Comparison of ENCODE assay signal across 8 cellular contexts in genomic region chr1:117060441-117061317, GRCh38. TPM values are rescaled to one million over a fixed set of nuclear protein-coding genes. Genes with fewer than 3 reads are reported as not detected.
DNase-seq lines count a peak whose midpoint lies in the region; ATAC-seq, FAIRE-seq and TF ChIP-seq lines count a peak whose summit lies in the region.

No MANE protein-coding gene starts in this region.

- no peak for TF ChIP-seq CTCF in AG04450 (IDR thresholded peaks at IDR 0.05; ENCODE audit: low read depth, low read length)
- no peak for TF ChIP-seq CTCF in bronchial epithelial cell (IDR thresholded peaks at IDR 0.05; ENCODE audit: insufficient read depth, low read length, severe bottlenecking)
- no peak for TF ChIP-seq CTCF in testis (IDR thresholded peaks at IDR 0.05)

- 12 to 18% methylated on average over 41 to 42 of the region's 42 CpGs for WGBS in testis, 2 donors

- POLR2A ChIA-PET in AG04450 (lab: Yijun Ruan, JAX) = interaction anchor here (0.6 to 1.6 kb wide), 2 partner anchors 32 to 323 kb away, joined by 3 to 7 read pairs; no protein-coding TSS in a partner anchor

- ATAC-seq in HG02610 (IDR thresholded peaks at IDR 0.05; ENCODE audit: unreplicated experiment) = peak; percentile 8
- peak; percentile 61 for ATAC-seq in left lobe of liver

- no peaks in the 10 kb centered on the region for H3K27me3 ChIP-seq in AG04450 (ENCODE audit: control insufficient read depth, insufficient read depth, low read length)
- no peaks in the 10 kb centered on the region for H3K27me3 ChIP-seq in bronchial epithelial cell (ENCODE audit: control insufficient read depth, insufficient read depth, low read length)
- no peaks in the 10 kb centered on the region for H3K27me3 ChIP-seq in testis

- in situ Hi-C loops in G401 (cut with HindIII; ENCODE audit: low sequenced_read_pairs) = no loop called here

- no peak for TF ChIP-seq POLR2A in testis (IDR thresholded peaks at IDR 0.05)

- H3K9me3 ChIP-seq in AG04450 (ENCODE audit: control insufficient read depth, insufficient read depth, low read length) (no peaks in the 10 kb centered on the region), testis (no peaks in the 10 kb centered on the region)

- no peak for DNase-seq in AG04450 (ENCODE audit: low read depth, low spot score)
- DNase-seq in G401 (ENCODE audit: low spot score) = peak; percentile 32
- peak; percentile 39 to 78 for DNase-seq in NCI-H526 (lab: John Stamatoyannopoulos, UW)
- peak; percentile 64 for DNase-seq in bronchial epithelial cell (ENCODE audit: low read depth)
- no peak for DNase-seq in left lobe of liver (ENCODE audit: low spot score)
- peak; percentile 50 for DNase-seq in testis
- DNase-seq in amniotic stem cell (lab: John Stamatoyannopoulos, UW) = no peak

- H3K4me3 ChIP-seq in AG04450 (ENCODE audit: low read depth, low read length) = peak overlapping the region; percentile 89
- peak overlapping the region; percentile 54 for H3K4me3 ChIP-seq in bronchial epithelial cell (ENCODE audit: low read depth, low read length)
- H3K4me3 ChIP-seq in testis = peak overlapping the region; percentile 55 to 82

- H3K4me1 ChIP-seq in testis = no peaks in the 10 kb centered on the region

- intact Hi-C loops in testis (cut with DNase I; ENCODE audit: low total_unique reads) = loop anchor here (10.0 kb wide), 1 partner anchor 64 kb away; the partner anchor contains the start of gene TRIM45

- H3K27ac ChIP-seq in AG04450 (ENCODE audit: low read depth, low read length) = peak overlapping the region; percentile 42
- peak overlapping the region; percentile 42 to 68 for H3K27ac ChIP-seq in testis

- H3K36me3 ChIP-seq in bronchial epithelial cell (ENCODE audit: control insufficient read depth, insufficient read depth, low read length) = no peaks in the 10 kb centered on the region
- no peaks in the 10 kb centered on the region for H3K36me3 ChIP-seq in testis (ENCODE audit: low read depth, missing control alignments)

- CTCF ChIA-PET in AG04450 (lab: Charles Lee) = interaction anchor here (0.6 to 5.2 kb wide), 23 partner anchors 7 to 835 kb away, joined by 3 to 50 read pairs (median 4); no protein-coding TSS in a partner anchor

- no peak for FAIRE-seq in bronchial epithelial cell (lab: Jason Lieb, UNC)

RNA-seq across cellular contexts. Expression of gene TTF2, which starts 0.6 kb away (rescaled TPM):
- polyA plus RNA-seq in AG04450 (2011; rRNA removed) (10.0 and 12.4 TPM in 2 replicates), testis (ENCODE audit: insufficient read depth, low read depth, low replicate concordance) (20.2 TPM)
- polyA minus RNA-seq in AG04450 (2011; rRNA and poly(A)+ RNA removed) = 8.0 and 11.3 TPM in 2 replicates
- total RNA-seq in G401 (2014; rRNA removed; shearing (Covaris generic)) = 19.5 and 29.0 TPM in 2 replicates
- total RNA-seq in bronchial epithelial cell (10.8 and 11.6 TPM in 2 replicates), left lobe of liver (2.9 TPM), testis (10 to 100 TPM; 20.8 to 26.5 TPM)

RNA-seq across cellular contexts. Expression of gene CD101, which starts 59.1 kb away (rescaled TPM):
- polyA plus RNA-seq in AG04450 (2011; rRNA removed) (0.02 TPM in 1 of 2 replicates, not detected in the other), testis (ENCODE audit: insufficient read depth, low read depth, low replicate concordance) (1.4 TPM)
- not detected in 2 replicates for polyA minus RNA-seq in AG04450 (2011; rRNA and poly(A)+ RNA removed)
- 0.55 and 1.2 TPM in 2 replicates for total RNA-seq in G401 (2014; rRNA removed; shearing (Covaris generic))
- total RNA-seq in bronchial epithelial cell (0.53 and 0.90 TPM in 2 replicates), left lobe of liver (0.15 TPM), testis (1 to 10 TPM in 1 of 2 donors, under 1 TPM in 1; 0.79 to 1.2 TPM)

Comparison
In these comparisons a context has a peak if more than half of its experiments do, and no peak if none do; other contexts are left out.
1. DNase-seq: peak in G401 (single experiment), NCI-H526 (2 of 2), bronchial epithelial cell (single experiment) and testis (single experiment); none in AG04450 (single experiment), left lobe of liver (single experiment) and amniotic stem cell (single experiment).
2. Peak in every context shown above with its lines, with median percentiles within 50 percentile points of each other: H3K4me3 ChIP-seq.